9 cellular contexts compared by ENCODE assay signal in genomic region chr1:241356519-241357365, GRCh38. TPM values are rescaled to one million over a fixed set of nuclear protein-coding genes. Genes with fewer than 3 reads are reported as not detected.
DNase-seq lines count a peak whose midpoint lies in the region; ATAC-seq and TF ChIP-seq lines count a peak whose summit lies in the region.
"Had no signal": no experiment of that assay in that cellular context is flagged by ENCODE, and none has a peak within 500 bp of the region (broad histone marks: within the 10 kb centered on the region; RNA-seq: fewer than 3 reads in every experiment).

RGS7 (minus strand) TSS chr1:241357205.

- H3K4me2 ChIP-seq in neural progenitor cell, result peak within 1 kb of the TSS; percentile 99

- H3K36me3 ChIP-seq in neural progenitor cell, result no peaks in the 10 kb centered on the region

- H3K4me1 Mint-ChIP-seq in activated T-helper 17 cell treated with anti-CD3 and anti-CD28 coated beads, Interleukin-2, amount 50 U/mL, for 72 hours, result no peaks in the 10 kb centered on the region
- peaks cover 9% of the 10 kb centered on the region for H3K4me1 Mint-ChIP-seq in neural progenitor cell

- no peak within 1 kb of the TSS for H3K27ac ChIP-seq in neural progenitor cell

- H3K27ac Mint-ChIP-seq in activated T-helper 17 cell treated with anti-CD3 and anti-CD28 coated beads, Interleukin-2, amount 50 U/mL, for 72 hours, result no peak within 1 kb of the TSS
- H3K27ac Mint-ChIP-seq in neural progenitor cell, result no peak within 1 kb of the TSS
- H3K27ac Mint-ChIP-seq: CD4-positive, CD25-positive, alpha-beta regulatory T cell had no signal

- peaks cover 52% of the 10 kb centered on the region for H3K27me3 Mint-ChIP-seq in activated T-helper 17 cell treated with anti-CD3 and anti-CD28 coated beads, Interleukin-2, amount 50 U/mL, for 72 hours
- peaks cover 16% of the 10 kb centered on the region for H3K27me3 Mint-ChIP-seq in neural progenitor cell (ENCODE audit: insufficient read depth, low read depth)

- DNase-seq in activated CD4-positive, alpha-beta T cell treated with anti-CD3 and anti-CD28 coated beads for 48 hours, result peak; percentile 20
- DNase-seq in activated CD4-positive, alpha-beta T cell treated with anti-CD3 and anti-CD28 coated beads for 1 hour, result no peak
- DNase-seq in HFF-Myc (ENCODE audit: extremely low read depth, low read depth) (no peak), NCI-H146 treated with DMSO at 0.1 percent for 48 hours (lab: John Stamatoyannopoulos, UW; ENCODE audit: unreplicated experiment) (peak; percentile 44), germinal center (ENCODE audit: low spot score) (peak; percentile 43), neural progenitor cell (ENCODE audit: low spot score) (peak; percentile 86), CD1c-positive myeloid dendritic cell (ENCODE audit: extremely low spot score) (no peak)

- no peak for TF ChIP-seq CTCF in HFF-Myc (IDR thresholded peaks at IDR 0.05; ENCODE audit: low read depth, low read length, missing control alignments)
- no peak for TF ChIP-seq CTCF in neural progenitor cell (IDR thresholded peaks at IDR 0.05)

- H3K4me1 ChIP-seq in neural progenitor cell, result peaks cover 11% of the 10 kb centered on the region

- no peak within 1 kb of the TSS for H3K9ac ChIP-seq in neural progenitor cell

- peak within 1 kb of the TSS; percentile 40 for H3K4me3 ChIP-seq in HFF-Myc (replicated peaks; ENCODE audit: low read depth, low read length)
- H3K4me3 ChIP-seq in neural progenitor cell, result peak within 1 kb of the TSS; percentile 83

- H3K27me3 ChIP-seq in neural progenitor cell, result peaks cover 75% of the 10 kb centered on the region

- no peaks in the 10 kb centered on the region for H3K79me2 ChIP-seq in neural progenitor cell (ENCODE audit: low read depth)

- peaks cover 3% of the 10 kb centered on the region for H3K9me3 Mint-ChIP-seq in activated T-helper 17 cell treated with anti-CD3 and anti-CD28 coated beads, Interleukin-2, amount 50 U/mL, for 72 hours
- no peaks in the 10 kb centered on the region for H3K9me3 Mint-ChIP-seq in neural progenitor cell

- peaks cover 11% of the 10 kb centered on the region for H4K20me1 ChIP-seq in neural progenitor cell (ENCODE audit: low read depth)

- H2AFZ ChIP-seq in neural progenitor cell (replicated peaks), result peak within 1 kb of the TSS; percentile 82

- no peaks in the 10 kb centered on the region for H3K36me3 Mint-ChIP-seq in activated T-helper 17 cell treated with anti-CD3 and anti-CD28 coated beads, Interleukin-2, amount 50 U/mL, for 72 hours (ENCODE audit: low read depth)
- no peaks in the 10 kb centered on the region for H3K36me3 Mint-ChIP-seq in neural progenitor cell
- H3K36me3 Mint-ChIP-seq: CD4-positive, CD25-positive, alpha-beta regulatory T cell had no signal

- no peaks in the 10 kb centered on the region for H3K9me3 ChIP-seq in neural progenitor cell (ENCODE audit: low read depth)

- no peak for ATAC-seq in activated T-helper 17 cell treated with anti-CD3 and anti-CD28 coated beads, Interleukin-2, amount 50 U/mL, for 72 hours (replicated peaks)

- H3K4me3 Mint-ChIP-seq in activated T-helper 17 cell treated with anti-CD3 and anti-CD28 coated beads, Interleukin-2, amount 50 U/mL, for 72 hours, result peak within 1 kb of the TSS; percentile 34
- peak within 1 kb of the TSS; percentile 93 for H3K4me3 Mint-ChIP-seq in neural progenitor cell

- peaks cover 14% of the 10 kb centered on the region for H3F3A ChIP-seq in neural progenitor cell (ENCODE audit: low read depth)

RNA-seq across cellular contexts. Expression of gene RGS7, which starts in this region (rescaled TPM):
- not detected for total RNA-seq in activated T-helper 17 cell treated with anti-CD3 and anti-CD28 coated beads, Interleukin-2, amount 50 U/mL, for 72 hours
- 0.06 TPM in 1 of 2 replicates, not detected in the other for total RNA-seq in neural progenitor cell (ENCODE audit: low replicate concordance)
- total RNA-seq: CD4-positive, CD25-positive, alpha-beta regulatory T cell had no signal

Comparison
In these comparisons a context has a peak if more than half of its experiments do, and no peak if none do; other contexts are left out.
1. DNase-seq: peak in activated CD4-positive, alpha-beta T cell treated with anti-CD3 and anti-CD28 coated beads for 48 hours (single experiment), NCI-H146 treated with DMSO at 0.1 percent for 48 hours (single experiment) and germinal center (single experiment); none in activated CD4-positive, alpha-beta T cell treated with anti-CD3 and anti-CD28 coated beads for 1 hour (single experiment), HFF-Myc (single experiment) and CD1c-positive myeloid dendritic cell (single experiment).
2. Peak in DNase-seq, H3K4me3 ChIP-seq and H3K4me2 ChIP-seq in neural progenitor cell; RNA of the gene not detected or under 1 TPM.